8 cellular contexts compared by ENCODE assay signal in the genomic region with DNA sequence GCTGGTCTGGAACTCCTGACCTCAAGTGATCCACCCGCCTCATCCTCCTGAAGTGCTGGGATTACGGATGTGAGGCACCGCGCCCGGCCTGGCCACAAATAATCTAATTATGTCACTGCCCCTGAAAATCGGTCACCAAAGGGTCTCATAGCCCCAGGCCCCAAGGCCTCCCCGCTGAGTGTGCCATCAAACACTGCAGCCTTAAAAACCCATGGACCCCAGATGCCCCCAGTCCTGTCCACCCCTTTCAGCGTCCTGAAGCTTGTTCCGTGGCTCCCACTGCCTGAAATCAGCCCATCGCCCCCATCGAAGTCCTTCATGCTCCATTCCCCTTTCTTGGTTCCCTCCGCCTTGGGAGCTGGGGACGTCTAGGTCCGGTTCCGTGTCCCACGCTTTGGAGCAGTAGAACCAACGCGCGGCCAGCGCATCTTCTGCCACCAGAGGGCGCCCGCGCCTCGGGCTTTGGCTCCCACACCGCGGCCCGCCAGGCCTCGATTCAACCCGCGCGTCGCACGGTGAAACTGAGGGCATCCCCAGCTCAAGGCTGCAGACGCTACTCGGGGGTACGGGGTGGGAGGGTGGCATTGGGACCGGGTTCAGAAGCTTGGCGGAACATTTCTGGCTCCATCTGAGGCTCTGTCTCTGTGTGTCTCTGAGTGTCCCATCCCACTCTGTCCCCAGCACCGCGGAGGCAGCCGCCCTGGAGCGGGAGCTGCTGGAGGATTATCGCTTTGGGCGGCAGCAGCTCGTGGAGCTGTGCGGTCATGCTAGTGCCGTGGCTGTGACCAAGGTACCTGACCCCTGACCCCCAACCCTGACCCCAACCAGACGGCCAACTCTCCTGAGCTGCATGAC. TPM values are rescaled to one million over a fixed set of nuclear protein-coding genes. Genes with fewer than 3 reads are reported as not detected.
DNase-seq lines count a peak whose midpoint lies in the region; ATAC-seq and TF ChIP-seq lines count a peak whose summit lies in the region.

No MANE protein-coding gene starts in this region.

- H3K79me2 ChIP-seq in KMS-11 (ENCODE audit: insufficient read depth, low read depth), result no peaks in the 10 kb centered on the region

- H3K4me2 ChIP-seq in KMS-11, result no peak overlapping the region

- DNase-seq in EH (ENCODE audit: low read depth) (peak; percentile 67), Right ventricle myocardium superior (peak; percentile 93), prostate gland (ENCODE audit: low spot score) (peak; percentile 76), upper lobe of right lung (peak; percentile 91)
- peak; percentile 89 for DNase-seq in activated naive CD4-positive, alpha-beta T cell treated with anti-CD3 and anti-CD28 coated beads, Interleukin-2, amount 10 ng/mL, durations not matched to agents 7 days and 5 days

- no peaks in the 10 kb centered on the region for H3K9me3 ChIP-seq in prostate gland
- H3K9me3 ChIP-seq in upper lobe of right lung, result no peaks in the 10 kb centered on the region

- H3K9me3 Mint-ChIP-seq in activated naive CD4-positive, alpha-beta T cell treated with anti-CD3 and anti-CD28 coated beads, Interleukin-2, amount 10 ng/mL, durations not matched to agents 7 days and 5 days, result no peaks in the 10 kb centered on the region

- H3K27ac Mint-ChIP-seq in activated naive CD4-positive, alpha-beta T cell treated with anti-CD3 and anti-CD28 coated beads, Interleukin-2, amount 10 ng/mL, durations not matched to agents 7 days and 5 days, result peak overlapping the region; percentile 53

- H3K27ac ChIP-seq in KMS-11 (no peak overlapping the region), prostate gland (no peak overlapping the region), upper lobe of right lung (no peak overlapping the region)

- no peaks in the 10 kb centered on the region for H3K4me1 ChIP-seq in KMS-11 (ENCODE audit: low read depth, poor library complexity, severe bottlenecking)
- H3K4me1 ChIP-seq in prostate gland (replicated peaks), result no peaks in the 10 kb centered on the region
- H3K4me1 ChIP-seq in upper lobe of right lung, result peaks cover 7% of the 10 kb centered on the region

- H3K9ac ChIP-seq in KMS-11, result no peak overlapping the region

- H3K4me3 ChIP-seq in KMS-11 (IDR thresholded peaks at IDR 0.05; ENCODE audit: insufficient read depth, low read depth, low read length) (no peak overlapping the region), prostate gland (no peak overlapping the region), upper lobe of right lung (no peak overlapping the region)

- ATAC-seq in SK-N-SH treated with all-trans-retinoic acid at 6 μM for 48 hours, result peak; percentile 77
- peak; percentile 82 for ATAC-seq in Right ventricle myocardium superior (ENCODE audit: poor library complexity)
- ATAC-seq in upper lobe of right lung, result peak; percentile 84
- ATAC-seq in GM21576 (IDR thresholded peaks at IDR 0.05; ENCODE audit: unreplicated experiment), result no peak

- peaks cover 12% of the 10 kb centered on the region for H3K27me3 Mint-ChIP-seq in activated naive CD4-positive, alpha-beta T cell treated with anti-CD3 and anti-CD28 coated beads, Interleukin-2, amount 10 ng/mL, durations not matched to agents 7 days and 5 days

- CTCF ChIA-PET in activated naive CD4-positive, alpha-beta T cell treated with anti-CD3 and anti-CD28 coated beads, Interleukin-2, amount 10 ng/mL, durations not matched to agents 7 days and 5 days (lab: Charles Lee), result interaction anchor here (0.7 to 3.0 kb wide), 24 partner anchors 9 to 428 kb away, joined by 3 to 38 read pairs (median 3); a partner anchor contains a TSS

- peaks cover 12% of the 10 kb centered on the region for H3K4me1 Mint-ChIP-seq in activated naive CD4-positive, alpha-beta T cell treated with anti-CD3 and anti-CD28 coated beads, Interleukin-2, amount 10 ng/mL, durations not matched to agents 7 days and 5 days

- TF ChIP-seq CTCF in KMS-11 (conservative IDR thresholded peaks at IDR 0.05; ENCODE audit: low read depth, low read length) (peak; percentile 75), prostate gland (IDR thresholded peaks at IDR 0.05) (peak; percentile 89 to 95 (median 92)), upper lobe of right lung (IDR thresholded peaks at IDR 0.05) (peak; percentile 94)

- intact Hi-C loops in Right ventricle myocardium superior (cut with DNase I), result loop anchor here (2.0 to 10.0 kb wide), 2 partner anchors 111 to 413 kb away; a partner anchor contains a TSS
- intact Hi-C loops in prostate gland (cut with DNase I), result loop anchor here (2.0 to 5.0 kb wide), 2 partner anchors 111 to 425 kb away; a partner anchor contains a TSS
- intact Hi-C loops in upper lobe of right lung (cut with DNase I), result loop anchor here (5.0 to 10.0 kb wide), 2 partner anchors 110 to 423 kb away; a partner anchor contains a TSS

- H3K36me3 Mint-ChIP-seq in activated naive CD4-positive, alpha-beta T cell treated with anti-CD3 and anti-CD28 coated beads, Interleukin-2, amount 10 ng/mL, durations not matched to agents 7 days and 5 days, result peaks cover 14% of the 10 kb centered on the region

- no peaks in the 10 kb centered on the region for H3K36me3 ChIP-seq in KMS-11 (ENCODE audit: insufficient read depth)
- no peaks in the 10 kb centered on the region for H3K36me3 ChIP-seq in prostate gland
- H3K36me3 ChIP-seq in upper lobe of right lung, result peaks cover 15% of the 10 kb centered on the region

- H3K27me3 ChIP-seq in KMS-11 (ENCODE audit: insufficient read depth, low read depth) (no peaks in the 10 kb centered on the region), prostate gland (replicated peaks; ENCODE audit: insufficient read depth) (no peaks in the 10 kb centered on the region), upper lobe of right lung (no peaks in the 10 kb centered on the region)

- H2AFZ ChIP-seq in KMS-11 (ENCODE audit: low read depth), result no peak overlapping the region

- no peaks in the 10 kb centered on the region for H4K20me1 ChIP-seq in KMS-11 (ENCODE audit: insufficient read depth)

- no peak for TF ChIP-seq POLR2A in prostate gland (IDR thresholded peaks at IDR 0.05)

- no peak overlapping the region for H3K4me3 Mint-ChIP-seq in activated naive CD4-positive, alpha-beta T cell treated with anti-CD3 and anti-CD28 coated beads, Interleukin-2, amount 10 ng/mL, durations not matched to agents 7 days and 5 days

- 31% methylated on average over 38 of the region's 48 CpGs for WGBS in prostate gland

TF ChIP-seq in SK-N-SH treated with all-trans-retinoic acid at 6 μM for 48 hours, 23 proteins besides CTCF, POLR2A, EP300 and RAD21:
- TF ChIP-seq ISL1 (CRISPR knock-in tag; IDR thresholded peaks at IDR 0.05) (no peak), CSDC2 (CRISPR knock-in tag; IDR thresholded peaks at IDR 0.05) (no peak), ZFP30 (CRISPR knock-in tag; IDR thresholded peaks at IDR 0.05) (no peak), ZC3H10 (CRISPR knock-in tag; IDR thresholded peaks at IDR 0.05) (no peak), BACH2 (CRISPR knock-in tag; IDR thresholded peaks at IDR 0.05; ENCODE audit: borderline replicate concordance) (no peak), TCF4 (CRISPR knock-in tag; IDR thresholded peaks at IDR 0.05; ENCODE audit: borderline replicate concordance) (no peak), PPARA (CRISPR knock-in tag; IDR thresholded peaks at IDR 0.05; ENCODE audit: borderline replicate concordance) (no peak), GLIS3 (CRISPR knock-in tag; IDR thresholded peaks at IDR 0.05) (no peak)
- TF ChIP-seq, protein P1, sequence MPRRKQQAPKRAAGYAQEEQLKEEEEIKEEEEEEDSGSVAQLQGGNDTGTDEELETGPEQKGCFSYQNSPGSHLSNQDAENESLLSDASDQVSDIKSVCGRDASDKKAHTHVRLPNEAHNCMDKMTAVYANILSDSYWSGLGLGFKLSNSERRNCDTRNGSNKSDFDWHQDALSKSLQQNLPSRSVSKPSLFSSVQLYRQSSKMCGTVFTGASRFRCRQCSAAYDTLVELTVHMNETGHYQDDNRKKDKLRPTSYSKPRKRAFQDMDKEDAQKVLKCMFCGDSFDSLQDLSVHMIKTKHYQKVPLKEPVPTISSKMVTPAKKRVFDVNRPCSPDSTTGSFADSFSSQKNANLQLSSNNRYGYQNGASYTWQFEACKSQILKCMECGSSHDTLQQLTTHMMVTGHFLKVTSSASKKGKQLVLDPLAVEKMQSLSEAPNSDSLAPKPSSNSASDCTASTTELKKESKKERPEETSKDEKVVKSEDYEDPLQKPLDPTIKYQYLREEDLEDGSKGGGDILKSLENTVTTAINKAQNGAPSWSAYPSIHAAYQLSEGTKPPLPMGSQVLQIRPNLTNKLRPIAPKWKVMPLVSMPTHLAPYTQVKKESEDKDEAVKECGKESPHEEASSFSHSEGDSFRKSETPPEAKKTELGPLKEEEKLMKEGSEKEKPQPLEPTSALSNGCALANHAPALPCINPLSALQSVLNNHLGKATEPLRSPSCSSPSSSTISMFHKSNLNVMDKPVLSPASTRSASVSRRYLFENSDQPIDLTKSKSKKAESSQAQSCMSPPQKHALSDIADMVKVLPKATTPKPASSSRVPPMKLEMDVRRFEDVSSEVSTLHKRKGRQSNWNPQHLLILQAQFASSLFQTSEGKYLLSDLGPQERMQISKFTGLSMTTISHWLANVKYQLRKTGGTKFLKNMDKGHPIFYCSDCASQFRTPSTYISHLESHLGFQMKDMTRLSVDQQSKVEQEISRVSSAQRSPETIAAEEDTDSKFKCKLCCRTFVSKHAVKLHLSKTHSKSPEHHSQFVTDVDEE (CRISPR knock-in tag; IDR thresholded peaks at IDR 0.05), result no peak

RNA-seq across cellular contexts. Expression of a gene that starts 3.5 kb away (rescaled TPM):
- total RNA-seq in Right ventricle myocardium superior, result 5.8 TPM
- total RNA-seq in prostate gland, result 10 to 100 TPM in 1 of 2 donors, 1 to 10 TPM in 1; 8.1 to 19.3 TPM
- total RNA-seq in upper lobe of right lung, result 6.4 TPM

RNA-seq across cellular contexts. Expression of a gene that starts 5.9 kb away (rescaled TPM):
- total RNA-seq in Right ventricle myocardium superior (0.40 TPM), prostate gland (1 to 10 TPM in 1 of 2 donors, under 1 TPM in 1; 0.68 to 3.7 TPM), upper lobe of right lung (0.41 TPM)

RNA-seq across cellular contexts. Expression of a gene that starts 16.2 kb away (rescaled TPM):
- total RNA-seq in Right ventricle myocardium superior (1,367 TPM), prostate gland (10 to 100 TPM; 46.0 to 57.4 TPM), upper lobe of right lung (207 TPM)

RNA-seq across cellular contexts. Expression of a gene that starts 16.8 kb away (rescaled TPM):
- total RNA-seq in Right ventricle myocardium superior (0.67 TPM), prostate gland (10 to 100 TPM in 1 of 2 donors, 1 to 10 TPM in 1; 7.3 to 22.3 TPM), upper lobe of right lung (1.8 TPM)
